In the genomic region with DNA sequence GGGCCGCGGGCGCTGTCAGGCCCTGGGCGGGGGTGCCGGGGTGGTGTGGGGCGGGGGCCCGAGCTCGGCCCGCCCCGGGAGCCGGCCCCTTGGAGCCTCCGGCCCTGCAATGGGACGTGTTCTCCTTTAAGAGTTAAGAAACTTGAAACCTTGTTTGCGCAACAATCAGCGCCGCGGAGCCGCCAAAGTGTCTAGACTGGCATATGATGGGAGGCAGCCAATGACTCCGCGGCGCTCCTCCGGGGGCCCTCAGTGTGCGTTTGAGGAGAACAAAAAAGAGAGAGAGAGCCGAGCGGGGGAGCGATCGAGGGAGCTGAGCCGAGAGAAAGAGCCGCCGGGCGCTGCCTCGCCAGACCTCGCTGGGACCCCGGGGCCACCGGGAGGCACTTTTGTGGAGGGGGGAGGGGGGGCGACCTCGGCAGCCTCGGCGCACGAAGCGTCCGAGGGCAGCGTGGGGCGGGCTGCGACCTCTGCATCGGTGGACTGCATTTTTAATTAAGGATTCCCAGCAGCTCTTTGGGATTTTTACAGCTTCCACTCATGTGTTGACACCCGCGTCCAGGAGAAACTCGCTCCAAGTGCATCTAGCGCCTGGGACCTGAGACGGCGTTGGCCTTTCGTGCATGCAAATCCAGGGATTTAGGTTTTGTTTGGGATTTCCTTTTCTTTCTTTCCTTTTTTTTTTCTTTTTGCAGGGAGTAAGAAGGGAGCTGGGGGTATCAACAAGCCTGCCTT, we compare ENCODE assay signal across 8 cellular contexts. TPM values are rescaled to one million over a fixed set of nuclear protein-coding genes. Genes with fewer than 3 reads are reported as not detected.
DNase-seq lines count a peak whose midpoint lies in the region; ATAC-seq and TF ChIP-seq lines count a peak whose summit lies in the region.

A gene (plus strand): TSS at position 202 of the 735 bp plus-strand sequence. CDS start 1,023 bp downstream, outside the sequence.

- peak; percentile 57 for ATAC-seq in CD4-positive, alpha-beta T cell (ENCODE audit: poor library complexity)
- peak; percentile 75 for ATAC-seq in body of pancreas
- no peak for ATAC-seq in GM18520 (IDR thresholded peaks at IDR 0.05; ENCODE audit: unreplicated experiment)

- H3K4me1 Mint-ChIP-seq in CD4-positive, alpha-beta T cell (ENCODE audit: low read depth): peaks cover 23% of the 10 kb centered on the region

- H3K27me3 Mint-ChIP-seq in CD4-positive, alpha-beta T cell: peaks cover 30% of the 10 kb centered on the region

- peaks cover 28% of the 10 kb centered on the region for H3K4me1 ChIP-seq in HEK293 (ENCODE audit: control insufficient read depth, insufficient read depth, low read length)
- H3K4me1 ChIP-seq in body of pancreas: peaks cover 49% of the 10 kb centered on the region

- intact Hi-C loops in CD4-positive, alpha-beta T cell (cut with DNase I, micrococcal nuclease): loop anchor here in 1 of 2 experiments (2.0 to 10.0 kb wide), 3 partner anchors 197 to 1143 kb away; a partner anchor contains a TSS
- intact Hi-C loops in body of pancreas (cut with DNase I): no loop called here

- H3K9me3 ChIP-seq in CD4-positive, alpha-beta T cell (ENCODE audit: control insufficient read depth, low read length): no peaks in the 10 kb centered on the region
- H3K9me3 ChIP-seq in HEK293 (ENCODE audit: control insufficient read depth, insufficient read depth, low read depth, low read length) (no peaks in the 10 kb centered on the region), body of pancreas (no peaks in the 10 kb centered on the region)

- H3K27ac Mint-ChIP-seq in CD4-positive, alpha-beta T cell: peak within 1 kb of the TSS; percentile 77

- CTCF ChIA-PET in CD4-positive, alpha-beta T cell (lab: Charles Lee): no interaction called here
- CTCF ChIA-PET in HEK293 (lab: Yijun Ruan, JAX): interaction anchor here (0.6 to 5.7 kb wide), 12 partner anchors 17 to 158 kb away, joined by 3 to 32 read pairs (median 4); no protein-coding TSS in a partner anchor

- WGBS in body of pancreas, 2 donors: 0 to 2% methylated on average over 33 to 41 of the region's 53 CpGs

- H3K27me3 ChIP-seq in CD4-positive, alpha-beta T cell (ENCODE audit: control insufficient read depth, insufficient read depth, low read length): peaks cover 17% of the 10 kb centered on the region
- no peaks in the 10 kb centered on the region for H3K27me3 ChIP-seq in body of pancreas

- TF ChIP-seq POLR2A in body of pancreas (IDR thresholded peaks at IDR 0.05): peak; percentile 63 to 68 (median 63)

- POLR2A ChIA-PET in CD4-positive, alpha-beta T cell (lab: Charles Lee): interaction anchor here (0.6 to 2.2 kb wide), 5 partner anchors 9 to 84 kb away, joined by 3 to 10 read pairs (median 4); no protein-coding TSS in a partner anchor
- POLR2A ChIA-PET in HEK293 (lab: Yijun Ruan, JAX): interaction anchor here (0.5 to 4.1 kb wide), 32 partner anchors 9 to 1424 kb away, joined by 3 to 30 read pairs (median 4); a partner anchor contains a TSS

- peaks cover 3% of the 10 kb centered on the region for H3K36me3 Mint-ChIP-seq in CD4-positive, alpha-beta T cell (ENCODE audit: low read depth)

- H3K4me3 ChIP-seq in HEK293 (ENCODE audit: low read depth, low read length) (peak within 1 kb of the TSS; percentile 76), body of pancreas (peak within 1 kb of the TSS; percentile 57 to 58), retinal pigment epithelial cell (ENCODE audit: low read length) (peak within 1 kb of the TSS; percentile 100)

- peak within 1 kb of the TSS; percentile 90 for H3K4me3 Mint-ChIP-seq in CD4-positive, alpha-beta T cell

- no peak for TF ChIP-seq CTCF in CD4-positive, alpha-beta T cell (IDR thresholded peaks at IDR 0.05)
- TF ChIP-seq CTCF in HEK293 (tag by site-specific recombination; IDR thresholded peaks at IDR 0.05) (no peak), body of pancreas (IDR thresholded peaks at IDR 0.05) (no peak), retinal pigment epithelial cell (conservative IDR thresholded peaks at IDR 0.05; ENCODE audit: low read depth, low read length) (no peak)

- DNase-seq in CD4-positive, alpha-beta T cell: peak; percentile 41 to 81 (median 63)
- DNase-seq in NCI-H2107 treated with DMSO at 0.1 percent for 48 hours (lab: John Stamatoyannopoulos, UW; ENCODE audit: unreplicated experiment) (peak; percentile 72), UCSD-AML1 (lab: John Stamatoyannopoulos, UW; ENCODE audit: unreplicated experiment) (peak; percentile 94), body of pancreas (peak; percentile 95 to 97 (median 96)), iPS DF 19.7 (ENCODE audit: low read depth, low spot score) (peak; percentile 86), retinal pigment epithelial cell (ENCODE audit: low read depth) (peak; percentile 98)

- no peaks in the 10 kb centered on the region for H3K9me3 Mint-ChIP-seq in CD4-positive, alpha-beta T cell

- no peak within 1 kb of the TSS for H3K27ac ChIP-seq in CD4-positive, alpha-beta T cell (ENCODE audit: low read depth, low read length)
- H3K27ac ChIP-seq in HEK293 (ENCODE audit: extremely low read depth, low read depth, low read length): peak within 1 kb of the TSS; percentile 96
- H3K27ac ChIP-seq in body of pancreas: peak within 1 kb of the TSS; percentile 74 to 92 (median 87)

- H3K36me3 ChIP-seq in HEK293 (ENCODE audit: control insufficient read depth in 2 of 2, insufficient read depth in 1 of 2, low read length in 2 of 2): peaks cover 0 to 31% of the 10 kb centered on the region in 2 experiments; a peak in 1 of 3 replicates
- no peaks in the 10 kb centered on the region for H3K36me3 ChIP-seq in body of pancreas (replicated peaks in 1 of 2; ENCODE audit: insufficient read depth in 1 of 2, low read depth in 2 of 2)

TF ChIP-seq in HEK293, 187 proteins besides CTCF, POLR2A, EP300 and RAD21 (continues in another document):
- TF ChIP-seq ZNF596 (tag by site-specific recombination; IDR thresholded peaks at IDR 0.05): peak; percentile 98
- TF ChIP-seq, protein P1, sequence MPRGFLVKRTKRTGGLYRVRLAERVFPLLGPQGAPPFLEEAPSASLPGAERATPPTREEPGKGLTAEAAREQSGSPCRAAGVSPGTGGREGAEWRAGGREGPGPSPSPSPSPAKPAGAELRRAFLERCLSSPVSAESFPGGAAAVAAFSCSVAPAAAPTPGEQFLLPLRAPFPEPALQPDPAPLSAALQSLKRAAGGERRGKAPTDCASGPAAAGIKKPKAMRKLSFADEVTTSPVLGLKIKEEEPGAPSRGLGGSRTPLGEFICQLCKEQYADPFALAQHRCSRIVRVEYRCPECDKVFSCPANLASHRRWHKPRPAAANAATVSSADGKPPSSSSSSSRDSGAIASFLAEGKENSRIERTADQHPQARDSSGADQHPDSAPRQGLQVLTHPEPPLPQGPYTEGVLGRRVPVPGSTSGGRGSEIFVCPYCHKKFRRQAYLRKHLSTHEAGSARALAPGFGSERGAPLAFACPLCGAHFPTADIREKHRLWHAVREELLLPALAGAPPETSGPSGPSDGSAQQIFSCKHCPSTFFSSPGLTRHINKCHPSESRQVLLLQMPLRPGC (tag by site-specific recombination; IDR thresholded peaks at IDR 0.05): peak; percentile 54; the same call in 1 of the 2 replicates
- TF ChIP-seq, protein P2, sequence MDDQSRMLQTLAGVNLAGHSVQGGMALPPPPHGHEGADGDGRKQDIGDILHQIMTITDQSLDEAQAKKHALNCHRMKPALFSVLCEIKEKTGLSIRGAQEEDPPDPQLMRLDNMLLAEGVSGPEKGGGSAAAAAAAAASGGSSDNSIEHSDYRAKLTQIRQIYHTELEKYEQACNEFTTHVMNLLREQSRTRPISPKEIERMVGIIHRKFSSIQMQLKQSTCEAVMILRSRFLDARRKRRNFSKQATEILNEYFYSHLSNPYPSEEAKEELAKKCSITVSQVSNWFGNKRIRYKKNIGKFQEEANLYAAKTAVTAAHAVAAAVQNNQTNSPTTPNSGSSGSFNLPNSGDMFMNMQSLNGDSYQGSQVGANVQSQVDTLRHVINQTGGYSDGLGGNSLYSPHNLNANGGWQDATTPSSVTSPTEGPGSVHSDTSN (CRISPR knock-in tag; IDR thresholded peaks at IDR 0.05): no peak
- peak; percentile 71; the same call in 1 of the 2 replicates for TF ChIP-seq ZNF843 (tag by site-specific recombination; IDR thresholded peaks at IDR 0.05)
- TF ChIP-seq ZNF629 (tag by site-specific recombination; IDR thresholded peaks at IDR 0.05): peak; percentile 69; the same call in 1 of the 2 replicates
- no peak for TF ChIP-seq ZFP37 (tag by site-specific recombination; IDR thresholded peaks at IDR 0.05)
- no peak for TF ChIP-seq ZNF768 (tag by site-specific recombination; IDR thresholded peaks at IDR 0.05)
- TF ChIP-seq ZNF610 (tag by site-specific recombination; IDR thresholded peaks at IDR 0.05; ENCODE audit: borderline replicate concordance): peak; percentile 93
- peak; percentile 68; the same call in 1 of the 2 replicates for TF ChIP-seq IKZF3 (tag by site-specific recombination; IDR thresholded peaks at IDR 0.05)
- TF ChIP-seq, protein P3, sequence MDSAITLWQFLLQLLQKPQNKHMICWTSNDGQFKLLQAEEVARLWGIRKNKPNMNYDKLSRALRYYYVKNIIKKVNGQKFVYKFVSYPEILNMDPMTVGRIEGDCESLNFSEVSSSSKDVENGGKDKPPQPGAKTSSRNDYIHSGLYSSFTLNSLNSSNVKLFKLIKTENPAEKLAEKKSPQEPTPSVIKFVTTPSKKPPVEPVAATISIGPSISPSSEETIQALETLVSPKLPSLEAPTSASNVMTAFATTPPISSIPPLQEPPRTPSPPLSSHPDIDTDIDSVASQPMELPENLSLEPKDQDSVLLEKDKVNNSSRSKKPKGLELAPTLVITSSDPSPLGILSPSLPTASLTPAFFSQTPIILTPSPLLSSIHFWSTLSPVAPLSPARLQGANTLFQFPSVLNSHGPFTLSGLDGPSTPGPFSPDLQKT (IDR thresholded peaks at IDR 0.05; ENCODE audit: borderline replicate concordance, low read depth, low read length): no peak
- TF ChIP-seq OSR2 (tag by site-specific recombination; IDR thresholded peaks at IDR 0.05): peak; percentile 45; the same call in 1 of the 2 replicates

RNA-seq across cellular contexts. Expression of the gene that starts here (rescaled TPM):
- under 1 TPM; 0.59 to 0.69 TPM for total RNA-seq in CD4-positive, alpha-beta T cell
- 10 to 100 TPM; 14.0 to 25.4 TPM for total RNA-seq in body of pancreas

Comparison
In these comparisons a context has a peak if more than half of its experiments do, and no peak if none do; other contexts are left out.
1. RNA of the gene that starts here (total RNA-seq): 14.0 to 25.4 TPM in body of pancreas; 0.59 to 0.69 TPM in CD4-positive, alpha-beta T cell; every median in the first group is over 4 times any median in the second.
2. Peak in DNase-seq and ATAC-seq in CD4-positive, alpha-beta T cell; RNA of the gene not detected or under 1 TPM.
3. Peak in every context shown above with its lines, with median percentiles within 50 percentile points of each other: DNase-seq and H3K4me3 ChIP-seq.